In genomic region chr15:98754283-98755022, GRCh38 we compare ENCODE assay signal across 9 cellular contexts.
DNase-seq lines count a peak whose midpoint lies in the region; ATAC-seq and TF ChIP-seq lines count a peak whose summit lies in the region.
"Had no signal": no experiment of that assay in that cellular context is flagged by ENCODE, and none has a peak within 500 bp of the region (broad histone marks: within the 10 kb centered on the region; RNA-seq: fewer than 3 reads in every experiment).

No MANE protein-coding gene starts in this region.

- peaks cover 17% of the 10 kb centered on the region for H3K4me1 ChIP-seq in stomach smooth muscle (ENCODE audit: control insufficient read depth, insufficient read depth, low read length)

- H3K36me3 ChIP-seq in stomach smooth muscle (ENCODE audit: control insufficient read depth in 2 of 2, insufficient read depth in 2 of 2, low read length in 2 of 2), result no peaks in the 10 kb centered on the region

- TF ChIP-seq CTCF in HFFc6 (IDR thresholded peaks at IDR 0.05) (no peak), astrocyte of the cerebellum (IDR thresholded peaks at IDR 0.05; ENCODE audit: low read depth, low read length, missing control alignments) (no peak)

- peak overlapping the region; percentile 11 for H3K27ac ChIP-seq in stomach smooth muscle (ENCODE audit: low read length)

- peaks cover 6% of the 10 kb centered on the region; the same call in 1 of the 2 replicates for H3K36me3 Mint-ChIP-seq in HFFc6 (ENCODE audit: low read depth)
- no peaks in the 10 kb centered on the region for H3K36me3 Mint-ChIP-seq in stimulated activated effector memory CD8-positive, alpha-beta T cell treated with anti-CD3 and anti-CD28 coated beads, Interleukin-12 subunit alpha, Interleukin-12 subunit beta, amount 100 ng/mL, for 72 hours
- H3K36me3 Mint-ChIP-seq: immature natural killer cell had no signal

- H3K9me3 ChIP-seq in stomach smooth muscle (ENCODE audit: control insufficient read depth in 2 of 2, low read length in 2 of 2), result no peaks in the 10 kb centered on the region

- peak overlapping the region; percentile 65 for H3K27ac Mint-ChIP-seq in HFFc6
- no peak overlapping the region for H3K27ac Mint-ChIP-seq in stimulated activated effector memory CD8-positive, alpha-beta T cell treated with anti-CD3 and anti-CD28 coated beads, Interleukin-12 subunit alpha, Interleukin-12 subunit beta, amount 100 ng/mL, for 72 hours

- ATAC-seq in stimulated activated effector memory CD8-positive, alpha-beta T cell treated with anti-CD3 and anti-CD28 coated beads, Interleukin-12 subunit alpha, Interleukin-12 subunit beta, amount 100 ng/mL, for 72 hours, result no peak

- no peaks in the 10 kb centered on the region for H3K9me3 Mint-ChIP-seq in HFFc6
- no peaks in the 10 kb centered on the region for H3K9me3 Mint-ChIP-seq in stimulated activated effector memory CD8-positive, alpha-beta T cell treated with anti-CD3 and anti-CD28 coated beads, Interleukin-12 subunit alpha, Interleukin-12 subunit beta, amount 100 ng/mL, for 72 hours
- H3K9me3 Mint-ChIP-seq: immature natural killer cell had no signal

- peak overlapping the region; percentile 42 to 43 for H3K9ac ChIP-seq in stomach smooth muscle (ENCODE audit: low read length in 2 of 2)

- H3K4me1 Mint-ChIP-seq in HFFc6 (ENCODE audit: low read depth), result peaks cover 46% of the 10 kb centered on the region
- peaks cover 4% of the 10 kb centered on the region for H3K4me1 Mint-ChIP-seq in stimulated activated effector memory CD8-positive, alpha-beta T cell treated with anti-CD3 and anti-CD28 coated beads, Interleukin-12 subunit alpha, Interleukin-12 subunit beta, amount 100 ng/mL, for 72 hours

- peak overlapping the region; percentile 82 for H3K4me3 Mint-ChIP-seq in HFFc6
- H3K4me3 Mint-ChIP-seq in stimulated activated effector memory CD8-positive, alpha-beta T cell treated with anti-CD3 and anti-CD28 coated beads, Interleukin-12 subunit alpha, Interleukin-12 subunit beta, amount 100 ng/mL, for 72 hours, result no peak overlapping the region
- H3K4me3 Mint-ChIP-seq: immature natural killer cell had no signal

- H3K4me3 ChIP-seq in astrocyte of the cerebellum (ENCODE audit: low read depth, low read length) (peak overlapping the region; percentile 34), stomach smooth muscle (ENCODE audit: low read length in 2 of 2) (peak overlapping the region; percentile 51 to 70)

- in situ Hi-C loops in astrocyte of the cerebellum (cut with HindIII; ENCODE audit: low sequenced_read_pairs), result no loop called here

- DNase-seq in HFFc6 (no peak), astrocyte of the cerebellum (ENCODE audit: low read depth) (no peak), iris pigment epithelial cell (ENCODE audit: low read depth) (peak; percentile 58), SW480 (ENCODE audit: low spot score) (no peak), dedifferentiated amniotic fluid mesenchymal stem cell (ENCODE audit: extremely low spot score) (no peak)
- DNase-seq in stimulated activated effector memory CD8-positive, alpha-beta T cell treated with anti-CD3 and anti-CD28 coated beads, Interleukin-12 subunit alpha, Interleukin-12 subunit beta, amount 100 ng/mL, for 72 hours (ENCODE audit: low spot score in 2 of 2), result no peak
- DNase-seq in activated CD8-positive, alpha-beta memory T cell treated with anti-CD3 and anti-CD28 coated beads, Interleukin-2, amount 50 U/mL, for 4 hours, result no peak
- DNase-seq: immature natural killer cell had no signal

- peaks cover 2% of the 10 kb centered on the region; the same call in 1 of the 2 replicates for H3K27me3 Mint-ChIP-seq in HFFc6 (ENCODE audit: insufficient read depth)

- no peaks in the 10 kb centered on the region for H3K27me3 ChIP-seq in stomach smooth muscle (ENCODE audit: control insufficient read depth in 1 of 2, insufficient read depth in 2 of 2, low read length in 2 of 2)
